ENCODE assay signal across 1 cellular context in the genomic region with DNA sequence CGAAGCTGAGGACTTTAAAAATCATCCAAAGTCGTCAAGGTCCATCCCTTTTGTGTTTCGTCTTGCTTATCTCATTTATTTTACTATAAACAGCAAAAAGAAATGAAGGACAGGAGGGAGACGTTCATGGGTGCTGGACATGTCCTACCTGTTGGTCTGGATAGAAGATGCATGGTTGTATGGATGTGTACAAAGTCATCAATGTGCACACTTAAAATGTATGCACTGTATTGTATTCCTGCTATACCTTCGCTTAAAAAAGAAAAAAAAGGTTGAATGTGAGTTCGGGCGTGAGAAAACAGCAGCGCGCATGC.
TF ChIP-seq lines count a peak whose summit lies in the region.

No MANE protein-coding gene starts in this region.

TF ChIP-seq in HEK293, 187 proteins besides CTCF, POLR2A, EP300 and RAD21 (continued from another document):
- TF ChIP-seq ZNF518A (tag by site-specific recombination; conservative IDR thresholded peaks at IDR 0.05; ENCODE audit: low read depth) (peak; percentile 48; the same call in 1 of the 2 replicates), ZNF121 (tag by site-specific recombination; IDR thresholded peaks at IDR 0.05) (no peak)
